ENCODE assay signal across 8 cellular contexts in genomic region chr20:49982346-49983122, GRCh38. TPM values are rescaled to one million over a fixed set of nuclear protein-coding genes. Genes with fewer than 3 reads are reported as not detected.
DNase-seq lines count a peak whose midpoint lies in the region; ATAC-seq and TF ChIP-seq lines count a peak whose summit lies in the region.

Gene SNAI1, plus strand, starts transcription at chr20:49982980. Its CDS starts 80 bp downstream, at chr20:49983060.

- peaks cover 41% of the 10 kb centered on the region for H3K36me3 ChIP-seq in NT2/D1 (ENCODE audit: insufficient read depth, insufficient read length, low read length)
- H3K36me3 ChIP-seq in mucosa of descending colon (ENCODE audit: low read depth) = no peaks in the 10 kb centered on the region

- ATAC-seq in GM19468 (IDR thresholded peaks at IDR 0.05; ENCODE audit: extremely low read depth, unreplicated experiment) (peak; percentile 77), mucosa of descending colon (peak; percentile 98)

- intact Hi-C loops in mucosa of descending colon (cut with DNase I, micrococcal nuclease) = loop anchor here (5.0 kb wide), 1 partner anchor 90 kb away; no protein-coding TSS in a partner anchor

- no peaks in the 10 kb centered on the region for H3K9me3 ChIP-seq in NT2/D1 (ENCODE audit: insufficient read depth, low read length)
- H3K9me3 ChIP-seq in mucosa of descending colon = no peaks in the 10 kb centered on the region

- peak; percentile 72 for DNase-seq in CMK (ENCODE audit: low read depth)
- peak in 74 of 76 experiments; percentile 17 to 86 (median 72) for DNase-seq in HUDEP-2 (lab: John Stamatoyannopoulos, UW; ENCODE audit: unreplicated experiment in 76 of 76)
- peak; percentile 78 for DNase-seq in NT2/D1 (ENCODE audit: low read depth, low spot score)
- DNase-seq in activated CD8-positive, alpha-beta memory T cell treated with anti-CD3 and anti-CD28 coated beads, Interleukin-2, amount 50 U/mL, for 48 hours = peak; percentile 87
- DNase-seq in epithelial cell of esophagus (ENCODE audit: low read depth) = peak; percentile 87
- peak; percentile 73 to 90 (median 89) for DNase-seq in mucosa of descending colon
- peak; percentile 47 to 75 for DNase-seq in stimulated activated CD8-positive, alpha-beta memory T cell treated with anti-CD3 and anti-CD28 coated beads, Interleukin-4, amount 100 ng/mL, for 1 hour (ENCODE audit: low read depth in 2 of 2, low spot score in 1 of 2)

- TF ChIP-seq CTCF in epithelial cell of esophagus (IDR thresholded peaks at IDR 0.05; ENCODE audit: insufficient read depth, low read depth, low read length, missing control alignments) (peak; percentile 1), mucosa of descending colon (IDR thresholded peaks at IDR 0.05) (peak; percentile 34)

- H3K4me1 ChIP-seq in NT2/D1 (ENCODE audit: insufficient read depth, insufficient read length) (peaks cover 45% of the 10 kb centered on the region), mucosa of descending colon (ENCODE audit: low read depth) (peaks cover 24% of the 10 kb centered on the region)

- peak within 1 kb of the TSS; percentile 69 for H3K4me3 ChIP-seq in NT2/D1 (ENCODE audit: insufficient read length, low read depth)
- H3K4me3 ChIP-seq in epithelial cell of esophagus (ENCODE audit: low read length) = peak within 1 kb of the TSS; percentile 3
- H3K4me3 ChIP-seq in mucosa of descending colon = no peak within 1 kb of the TSS

- peaks cover 31% of the 10 kb centered on the region for H3K27me3 ChIP-seq in NT2/D1 (ENCODE audit: insufficient read depth, insufficient read length)

- peak within 1 kb of the TSS; percentile 95 for H3K9ac ChIP-seq in NT2/D1 (ENCODE audit: insufficient read length, low read depth)

RNA-seq across cellular contexts. Expression of gene SNAI1, which starts in this region (rescaled TPM):
- total RNA-seq in mucosa of descending colon = 1 to 10 TPM in 1 of 3 donors, under 1 TPM in 2; 0.78 to 4.5 (median 0.96) TPM
